In the genomic region with DNA sequence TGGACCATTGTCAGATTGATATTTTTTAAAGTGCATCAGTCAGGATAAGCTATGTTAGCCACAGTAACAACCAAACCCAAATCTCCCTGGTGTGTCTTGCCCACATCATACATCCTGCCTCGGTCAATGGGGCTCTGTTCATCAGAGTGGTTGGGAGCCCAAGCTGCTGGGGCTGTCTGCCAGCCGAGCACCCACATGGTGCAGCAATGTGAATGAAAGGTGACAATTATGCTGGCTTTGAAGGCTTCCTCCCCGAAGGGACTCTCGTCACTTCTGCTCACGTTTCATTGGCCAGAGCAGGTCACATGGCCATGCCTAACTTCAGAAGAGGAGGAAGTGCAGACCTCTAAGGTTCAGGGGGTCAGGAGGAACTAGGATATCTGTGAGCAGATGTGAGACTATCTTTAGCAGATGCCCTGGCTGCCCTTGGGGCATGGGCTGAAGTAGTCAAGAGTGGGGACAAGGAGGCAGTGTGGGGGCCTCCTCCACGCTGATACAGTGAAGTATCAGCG, we compare ENCODE assay signal across 12 cellular contexts. TPM values are rescaled to one million over a fixed set of nuclear protein-coding genes. Genes with fewer than 3 reads are reported as not detected.
DNase-seq lines count a peak whose midpoint lies in the region; ATAC-seq and FAIRE-seq lines count a peak whose summit lies in the region.
"Had no signal": no experiment of that assay in that cellular context is flagged by ENCODE, and none has a peak within 500 bp of the region (broad histone marks: within the 10 kb centered on the region; RNA-seq: fewer than 3 reads in every experiment).

No MANE protein-coding gene starts in this region.

- POLR2A ChIA-PET in CD8-positive, alpha-beta memory T cell (lab: Charles Lee): no interaction called here

- peaks cover 0 to 3% (median 0%) of the 10 kb centered on the region in 3 donors for H3K36me3 Mint-ChIP-seq in CD8-positive, alpha-beta memory T cell
- peaks cover 8% of the 10 kb centered on the region for H3K36me3 Mint-ChIP-seq in T-helper 17 cell (ENCODE audit: low read depth)

- H3K36me3 ChIP-seq in CD8-positive, alpha-beta memory T cell (ENCODE audit: insufficient read depth, low read length): no peaks in the 10 kb centered on the region
- no peaks in the 10 kb centered on the region for H3K36me3 ChIP-seq in mesendoderm (ENCODE audit: control insufficient read depth, insufficient read depth, low read length)
- H3K36me3 ChIP-seq: suprapubic skin had no signal

- CTCF ChIA-PET in CD8-positive, alpha-beta memory T cell (lab: Charles Lee): interaction anchor here (1.0 to 1.4 kb wide), 3 partner anchors 45 to 126 kb away, joined by 3 to 6 read pairs (median 3); no protein-coding TSS in a partner anchor

- no peak overlapping the region for H3K4me3 ChIP-seq in CD8-positive, alpha-beta memory T cell (ENCODE audit: low read length)
- H3K4me3 ChIP-seq in mesendoderm (ENCODE audit: low read length): peak overlapping the region; percentile 68
- H3K4me3 ChIP-seq: suprapubic skin had no signal

- H2BK5ac ChIP-seq in mesendoderm (ENCODE audit: low read length): peak overlapping the region; percentile 61

- H3K56ac ChIP-seq in mesendoderm (ENCODE audit: low read length): peak overlapping the region; percentile 92

- peak overlapping the region; percentile 64 for H3K4me2 ChIP-seq in mesendoderm (ENCODE audit: low read length)

- no peaks in the 10 kb centered on the region for H3K9me3 ChIP-seq in CD8-positive, alpha-beta memory T cell (ENCODE audit: low read length)
- no peaks in the 10 kb centered on the region for H3K9me3 ChIP-seq in T-helper 17 cell (ENCODE audit: control insufficient read depth, low read length, poor library complexity, severe bottlenecking)
- H3K9me3 ChIP-seq: suprapubic skin had no signal

- H4K8ac ChIP-seq in mesendoderm (ENCODE audit: low read depth, low read length): no peak overlapping the region

- H3K4ac ChIP-seq in mesendoderm (ENCODE audit: low read depth, low read length): no peak overlapping the region

- peak overlapping the region; percentile 77 for H4K5ac ChIP-seq in mesendoderm (ENCODE audit: low read length)

- H3K27me3 ChIP-seq in CD8-positive, alpha-beta memory T cell (ENCODE audit: insufficient read depth, low read length, poor library complexity, severe bottlenecking): no peaks in the 10 kb centered on the region
- no peaks in the 10 kb centered on the region for H3K27me3 ChIP-seq in mesendoderm (ENCODE audit: insufficient read depth, low read length, poor library complexity)

- H3K27me3 Mint-ChIP-seq in CD8-positive, alpha-beta memory T cell: peaks cover 9 to 11% of the 10 kb centered on the region in 2 donors
- peaks cover 13% of the 10 kb centered on the region for H3K27me3 Mint-ChIP-seq in T-helper 17 cell

- peak overlapping the region; percentile 20 for H3K23ac ChIP-seq in mesendoderm (ENCODE audit: low read length)

- H3K27ac Mint-ChIP-seq in CD8-positive, alpha-beta memory T cell: peak overlapping the region; percentile 47 to 96 (median 90)
- no peak overlapping the region for H3K27ac Mint-ChIP-seq in T-helper 17 cell

- H2AK5ac ChIP-seq in mesendoderm (ENCODE audit: low read length): no peak overlapping the region

- peaks cover 0 to 6% (median 2%) of the 10 kb centered on the region in 5 donors for H3K9me3 Mint-ChIP-seq in CD8-positive, alpha-beta memory T cell

- WGBS in mesendoderm (ENCODE audit: extremely low coverage, insufficient coverage, low lambda C conversion rate): no CpG with 5 or more reads among the region's 7 CpGs

- peaks cover 3% of the 10 kb centered on the region for H3K79me1 ChIP-seq in mesendoderm (ENCODE audit: low read length)

- DNase-seq in CD8-positive, alpha-beta memory T cell: peak in 4 of 5 donors; percentile 31 to 72 (median 53)
- no peak for DNase-seq in GM18507 (ENCODE audit: extremely low spot score, insufficient read length, low read depth)
- no peak for DNase-seq in T-helper 17 cell
- peak; percentile 78 for DNase-seq in mesendoderm
- no peak for DNase-seq in NCI-H1436 (lab: John Stamatoyannopoulos, UW)
- DNase-seq: GDM1, hippocampal formation, NCI-H1694 treated with DMSO at 0.1 percent for 48 hours had no signal

- peaks cover 32 to 36% (median 35%) of the 10 kb centered on the region in 3 donors for H3K4me1 Mint-ChIP-seq in CD8-positive, alpha-beta memory T cell
- peaks cover 20% of the 10 kb centered on the region for H3K4me1 Mint-ChIP-seq in T-helper 17 cell

- peaks cover 10% of the 10 kb centered on the region for H3K79me2 ChIP-seq in mesendoderm (ENCODE audit: control insufficient read depth, insufficient read depth, low read length)

- no peak overlapping the region for H2BK15ac ChIP-seq in mesendoderm (replicated peaks; ENCODE audit: low read depth)

- H3K27ac ChIP-seq in CD8-positive, alpha-beta memory T cell (ENCODE audit: low read depth, low read length): no peak overlapping the region
- H3K27ac ChIP-seq in mesendoderm (ENCODE audit: low read depth, low read length): peak overlapping the region; percentile 16
- H3K27ac ChIP-seq: RWPE1, suprapubic skin had no signal

- H2BK120ac ChIP-seq in mesendoderm (ENCODE audit: low read depth, low read length): no peak overlapping the region

- H3K4me1 ChIP-seq in CD8-positive, alpha-beta memory T cell (ENCODE audit: insufficient read depth, low read length): peaks cover 28% of the 10 kb centered on the region
- peaks cover 9% of the 10 kb centered on the region for H3K4me1 ChIP-seq in mesendoderm (ENCODE audit: control insufficient read depth, low read depth, low read length)

- FAIRE-seq in GM18507 (lab: Jason Lieb, UNC): peak; percentile 59

- ATAC-seq in T-helper 17 cell: no peak
- ATAC-seq in GM21423 (IDR thresholded peaks at IDR 0.05; ENCODE audit: unreplicated experiment): no peak
- ATAC-seq in HG02970 (IDR thresholded peaks at IDR 0.05; ENCODE audit: low FRiP score, unreplicated experiment): no peak

- peak overlapping the region; percentile 86 for H3K9ac ChIP-seq in mesendoderm (ENCODE audit: low read length)

- peak overlapping the region; percentile 59 to 92 (median 84) for H3K4me3 Mint-ChIP-seq in CD8-positive, alpha-beta memory T cell
- peak overlapping the region; percentile 92 for H3K4me3 Mint-ChIP-seq in T-helper 17 cell

- H3K18ac ChIP-seq in mesendoderm (ENCODE audit: low read length): no peak overlapping the region

RNA-seq across cellular contexts. Expression of gene JAKMIP1, which starts 1.3 kb away (rescaled TPM):
- total RNA-seq in CD8-positive, alpha-beta memory T cell: 10 to 100 TPM; 12.7 to 14.2 TPM
- 26.1 TPM for polyA plus RNA-seq in CD8-positive, alpha-beta memory T cell
- total RNA-seq in T-helper 17 cell: 10 to 100 TPM in 1 of 2 donors, 1 to 10 TPM in 1; 8.5 to 16.8 TPM
- 3.5 TPM for polyA plus RNA-seq in mesendoderm (2013, experiment 1 of 2)
- polyA plus RNA-seq in mesendoderm (2013, experiment 2 of 2): 3.5 TPM

Comparison
In these comparisons a context has a peak if more than half of its experiments do, and no peak if none do; other contexts are left out.
1. DNase-seq: peak in CD8-positive, alpha-beta memory T cell (4 of 5) and mesendoderm (single experiment); none in GM18507 (single experiment), T-helper 17 cell (0 of 3) and NCI-H1436 (single experiment).